11 cellular contexts compared by ENCODE assay signal in genomic region chr12:7639571-7640122, GRCh38. TPM values are rescaled to one million over a fixed set of nuclear protein-coding genes. Genes with fewer than 3 reads are reported as not detected.
DNase-seq lines count a peak whose midpoint lies in the region; ATAC-seq, FAIRE-seq and TF ChIP-seq lines count a peak whose summit lies in the region.
"Not testable (repeated sequence)": the region's sequence is repeated elsewhere in the genome, so short reads cannot be mapped to it uniquely, and the experiment has no call there.
"Had no signal": no experiment of that assay in that cellular context is flagged by ENCODE, and none has a peak within 500 bp of the region (broad histone marks: within the 10 kb centered on the region; RNA-seq: fewer than 3 reads in every experiment).

No MANE protein-coding gene starts in this region.

- POLR2A ChIA-PET in WTC11 (lab: Charles Lee): interaction anchor here (0.6 kb wide), 1 partner anchor 293 kb away, joined by 4 read pairs; no protein-coding TSS in a partner anchor
- POLR2A ChIA-PET in endothelial cell of umbilical vein (lab: Charles Lee): not testable (repeated sequence)

- not testable (repeated sequence) for H3K9me1 ChIP-seq in endothelial cell of umbilical vein (replicated peaks; ENCODE audit: control insufficient read depth, extremely low read depth, insufficient read depth, low read length); keratinocyte (ENCODE audit: control insufficient read depth, extremely low read depth, insufficient read depth, low read length)

- not testable (repeated sequence) for ATAC-seq in WTC11

- H3K27ac ChIP-seq in ACC112 (ENCODE audit: low read depth, low read length); endothelial cell of umbilical vein (ENCODE audit: insufficient read depth, low read depth, low read length); keratinocyte (ENCODE audit: control insufficient read depth, insufficient read depth, low read length): not testable (repeated sequence)
- H3K27ac ChIP-seq in substantia nigra (ENCODE audit: low read depth, low read length, poor library complexity, severe bottlenecking): peak overlapping the region; percentile 30

- not testable (repeated sequence) for H3K9me3 ChIP-seq in endothelial cell of umbilical vein (replicated peaks; ENCODE audit: control insufficient read depth, insufficient read depth, low read length); keratinocyte (ENCODE audit: control insufficient read depth, low read depth, low read length)

- dilution Hi-C loops in endothelial cell of umbilical vein (cut with MboI; ENCODE audit: extremely low pct_ligation_motif_present, low sequenced_read_pairs); keratinocyte (cut with MboI; ENCODE audit: extremely low pct_ligation_motif_present, low sequenced_read_pairs): not testable (repeated sequence)

- CTCF ChIA-PET in WTC11 (lab: Charles Lee) (interaction anchor here (0.6 to 1.2 kb wide), 3 partner anchors 21 to 615 kb away, joined by 3 to 4 read pairs (median 4); no protein-coding TSS in a partner anchor), endothelial cell of umbilical vein (lab: Charles Lee) (interaction anchor here (1.0 to 2.1 kb wide), 10 partner anchors 8 to 497 kb away, joined by 3 to 10 read pairs (median 4); no protein-coding TSS in a partner anchor)

- H3K9ac ChIP-seq in endothelial cell of umbilical vein (replicated peaks; ENCODE audit: extremely low read depth, insufficient read depth, low read length); keratinocyte (ENCODE audit: control insufficient read depth, extremely low read depth, insufficient read depth, low read length): not testable (repeated sequence)

- not testable (repeated sequence) for H4K20me1 ChIP-seq in endothelial cell of umbilical vein (replicated peaks; ENCODE audit: control insufficient read depth, extremely low read depth, insufficient read depth, low read length); keratinocyte (ENCODE audit: control insufficient read depth, extremely low read depth, insufficient read depth, low read length)

- H3K79me2 ChIP-seq in ACC112 (ENCODE audit: control insufficient read depth, insufficient read depth, low read length, unreplicated experiment); endothelial cell of umbilical vein (ENCODE audit: control insufficient read depth, insufficient read depth, low read length); keratinocyte (ENCODE audit: control insufficient read depth, insufficient read depth, low read length): not testable (repeated sequence)

- DNase-seq in HFFc6; WTC11 (ENCODE audit: low spot score); endothelial cell of umbilical vein (ENCODE audit: low read depth, low spot score); keratinocyte (ENCODE audit: low read depth, low spot score); progenitor cell of endocrine pancreas (ENCODE audit: low spot score, unreplicated experiment); substantia nigra (lab: John Stamatoyannopoulos, UW): not testable (repeated sequence)

- H3K4me3 ChIP-seq in ACC112 (ENCODE audit: low read depth, low read length) (peak overlapping the region; percentile 58), endothelial cell of umbilical vein (replicated peaks in 1 of 3; ENCODE audit: insufficient read depth in 1 of 3, low read depth in 1 of 3, low read length in 3 of 3) (peak overlapping the region in 1 of 3 experiments; percentile 16)
- not testable (repeated sequence) for H3K4me3 ChIP-seq in keratinocyte (ENCODE audit: control insufficient read depth in 2 of 3, extremely low read depth in 1 of 3, insufficient read depth in 2 of 3, low read depth in 1 of 3, low read length in 3 of 3)

- H2AFZ ChIP-seq in ACC112 (ENCODE audit: low read length, unreplicated experiment); keratinocyte (ENCODE audit: control insufficient read depth, low read length): not testable (repeated sequence)
- H2AFZ ChIP-seq in endothelial cell of umbilical vein (ENCODE audit: low read depth, low read length): peak overlapping the region; percentile 48

- H3K4me3 Mint-ChIP-seq in HFFc6 (peak overlapping the region; percentile 69), WTC11 (peak overlapping the region; percentile 42), progenitor cell of endocrine pancreas (ENCODE audit: low read depth) (peak overlapping the region; percentile 2)
- peak overlapping the region; percentile 86 for H3K4me3 Mint-ChIP-seq in activated naive CD8-positive, alpha-beta T cell

- intact Hi-C loops in endothelial cell of umbilical vein (cut with micrococcal nuclease): loop anchor here (2.0 to 10.0 kb wide), 2 partner anchors 265 to 1025 kb away; no protein-coding TSS in a partner anchor

- H3K27ac Mint-ChIP-seq in HFFc6, progenitor cell of endocrine pancreas: not testable (repeated sequence)
- 0 out of 2 replicates have a peak overlapping the region, but pooled peaks have one; percentile 3 for H3K27ac Mint-ChIP-seq in WTC11
- H3K27ac Mint-ChIP-seq in activated naive CD8-positive, alpha-beta T cell: peak overlapping the region; percentile 84

- TF ChIP-seq CTCF in HFFc6 (IDR thresholded peaks at IDR 0.05); WTC11 (IDR thresholded peaks at IDR 0.05); endothelial cell of umbilical vein (IDR thresholded peaks at IDR 0.05; ENCODE audit: extremely low read depth in 1 of 2, insufficient read depth in 1 of 2, low read depth in 1 of 2, low read length in 2 of 2); keratinocyte (optimal IDR thresholded peaks at IDR 0.05 in 1 of 3, IDR thresholded peaks at IDR 0.05 in 1 of 3, conservative IDR thresholded peaks at IDR 0.05 in 1 of 3; ENCODE audit: extremely low read depth in 1 of 3, insufficient read depth in 2 of 3, low read length in 3 of 3); progenitor cell of endocrine pancreas (IDR thresholded peaks at IDR 0.05; ENCODE audit: unreplicated experiment): not testable (repeated sequence)

- not testable (repeated sequence) for H3K36me3 Mint-ChIP-seq in HFFc6 (ENCODE audit: low read depth); WTC11; activated naive CD8-positive, alpha-beta T cell; progenitor cell of endocrine pancreas (ENCODE audit: insufficient read depth)

- H3K36me3 ChIP-seq in ACC112 (ENCODE audit: insufficient read depth, low read length); endothelial cell of umbilical vein (ENCODE audit: control insufficient read depth in 2 of 2, extremely low read depth in 1 of 2, insufficient read depth in 2 of 2, low read length in 2 of 2); keratinocyte (ENCODE audit: control insufficient read depth in 2 of 2, extremely low read depth in 1 of 2, insufficient read depth in 2 of 2, low read length in 2 of 2): not testable (repeated sequence)

- H3K27me3 Mint-ChIP-seq in HFFc6 (ENCODE audit: insufficient read depth); WTC11 (ENCODE audit: low read depth); activated naive CD8-positive, alpha-beta T cell; progenitor cell of endocrine pancreas: not testable (repeated sequence)

- BruUV-seq in endothelial cell of umbilical vein (replicated peaks; lab: Mats Ljungman, UMichigan): not testable (repeated sequence)

- not testable (repeated sequence) for FAIRE-seq in endothelial cell of umbilical vein (lab: Jason Lieb, UNC); keratinocyte (lab: Jason Lieb, UNC)

- H3K4me1 Mint-ChIP-seq in HFFc6 (ENCODE audit: low read depth) (peaks cover 13% of the 10 kb centered on the region), WTC11 (peaks cover 55% of the 10 kb centered on the region)
- H3K4me1 Mint-ChIP-seq in activated naive CD8-positive, alpha-beta T cell (ENCODE audit: low read depth): peaks cover 34% of the 10 kb centered on the region
- H3K4me1 Mint-ChIP-seq in progenitor cell of endocrine pancreas (ENCODE audit: low read depth): not testable (repeated sequence)

- TF ChIP-seq POLR2A in endothelial cell of umbilical vein (IDR thresholded peaks at IDR 0.05; ENCODE audit: low read depth, low read length): not testable (repeated sequence)

- H3K4me2 ChIP-seq in endothelial cell of umbilical vein (ENCODE audit: insufficient read depth, low read length): not testable (repeated sequence)
- H3K4me2 ChIP-seq in keratinocyte (ENCODE audit: control insufficient read depth, extremely low read depth, insufficient read depth, low read depth, low read length): peak overlapping the region; percentile 27

- H3K27me3 ChIP-seq in ACC112 (ENCODE audit: insufficient read depth, low read length); endothelial cell of umbilical vein (ENCODE audit: control insufficient read depth in 2 of 2, insufficient read depth in 2 of 2, low read length in 2 of 2); keratinocyte (ENCODE audit: control insufficient read depth, extremely low read depth, insufficient read depth, low read length): not testable (repeated sequence)

- H3K4me1 ChIP-seq in ACC112 (ENCODE audit: control insufficient read depth, insufficient read depth, low read length, unreplicated experiment); endothelial cell of umbilical vein (ENCODE audit: control insufficient read depth, extremely low read depth, insufficient read depth, low read length); keratinocyte (ENCODE audit: control insufficient read depth, extremely low read depth, insufficient read depth, low read length): not testable (repeated sequence)

- H3K9me3 Mint-ChIP-seq in HFFc6; WTC11; activated naive CD8-positive, alpha-beta T cell (ENCODE audit: low read depth); progenitor cell of endocrine pancreas (ENCODE audit: low read depth): not testable (repeated sequence)

RNA-seq across cellular contexts. Expression of gene APOBEC1, which starts 26.1 kb away (rescaled TPM):
- total RNA-seq in HFFc6 (2021; fragmentation: NEBNext Ultra II Directional; extraction: Animal tissue kit (Norgen Biotek cat#: 25700)): not detected
- total RNA-seq in WTC11 (2021) (not detected in 3 replicates), endothelial cell of umbilical vein (not detected in 2 replicates), progenitor cell of endocrine pancreas (not detected in 2 replicates)
- polyA plus RNA-seq in endothelial cell of umbilical vein (not detected in 2 replicates), keratinocyte (not detected in 3 replicates)
- not detected in 2 replicates for polyA plus RNA-seq in endothelial cell of umbilical vein (2011; cell fraction: cytosol; rRNA removed)
- not detected in 2 replicates for polyA plus RNA-seq in endothelial cell of umbilical vein (2011; cell fraction: nucleus; rRNA removed)
- polyA plus RNA-seq in endothelial cell of umbilical vein (2012): not detected in 2 replicates
- polyA minus RNA-seq in endothelial cell of umbilical vein (not detected in 2 replicates), keratinocyte (not detected in 3 replicates)
- not detected for polyA minus RNA-seq in endothelial cell of umbilical vein (2011; cell fraction: cytosol; rRNA and poly(A)+ RNA removed)
- polyA minus RNA-seq in endothelial cell of umbilical vein (2011; cell fraction: nucleus; rRNA and poly(A)+ RNA removed): not detected in 2 replicates
- polyA plus RNA-seq in keratinocyte (2011; ENCODE audit: low read depth): not detected
- not detected in 2 replicates for polyA plus RNA-seq in keratinocyte (2011; cell fraction: cytosol; rRNA removed)
- not detected in 2 replicates for polyA plus RNA-seq in keratinocyte (2011; cell fraction: nucleus; rRNA removed)
- polyA plus RNA-seq in keratinocyte (2012; ENCODE audit: low replicate concordance): not detected in 2 replicates
- not detected for polyA minus RNA-seq in keratinocyte (2011; cell fraction: cytosol; rRNA and poly(A)+ RNA removed)
- polyA minus RNA-seq in keratinocyte (2011; cell fraction: nucleus; rRNA and poly(A)+ RNA removed): not detected in 2 replicates
- total RNA-seq: Caco-2, dermis microvascular lymphatic vessel endothelial cell, lung had no signal
- polyA plus RNA-seq: lung had no signal

RNA-seq across cellular contexts. Expression of gene GDF3, which starts 55.9 kb away (rescaled TPM):
- not detected for total RNA-seq in HFFc6 (2021; fragmentation: NEBNext Ultra II Directional; extraction: Animal tissue kit (Norgen Biotek cat#: 25700))
- total RNA-seq in WTC11 (2021): 34.4 to 42.0 TPM (median 38.2 TPM) in 3 replicates
- total RNA-seq in endothelial cell of umbilical vein: 4.1 and 5.0 TPM in 2 replicates
- polyA plus RNA-seq in endothelial cell of umbilical vein: 3.1 and 3.2 TPM in 2 replicates
- polyA plus RNA-seq in endothelial cell of umbilical vein (2011; cell fraction: cytosol; rRNA removed): 3.3 and 3.7 TPM in 2 replicates
- 1.7 and 3.0 TPM in 2 replicates for polyA plus RNA-seq in endothelial cell of umbilical vein (2011; cell fraction: nucleus; rRNA removed)
- 4.7 and 5.0 TPM in 2 replicates for polyA plus RNA-seq in endothelial cell of umbilical vein (2012)
- 1.7 and 3.4 TPM in 2 replicates for polyA minus RNA-seq in endothelial cell of umbilical vein
- not detected for polyA minus RNA-seq in endothelial cell of umbilical vein (2011; cell fraction: cytosol; rRNA and poly(A)+ RNA removed)
- 1.2 and 1.5 TPM in 2 replicates for polyA minus RNA-seq in endothelial cell of umbilical vein (2011; cell fraction: nucleus; rRNA and poly(A)+ RNA removed)
- polyA plus RNA-seq in keratinocyte: not detected in 3 replicates
- polyA plus RNA-seq in keratinocyte (2011; ENCODE audit: low read depth): not detected
- polyA plus RNA-seq in keratinocyte (2011; cell fraction: cytosol; rRNA removed): not detected in 2 replicates
- polyA plus RNA-seq in keratinocyte (2011; cell fraction: nucleus; rRNA removed): not detected in 2 replicates
- not detected in 2 replicates for polyA plus RNA-seq in keratinocyte (2012; ENCODE audit: low replicate concordance)
- polyA minus RNA-seq in keratinocyte: not detected in 3 replicates
- not detected for polyA minus RNA-seq in keratinocyte (2011; cell fraction: cytosol; rRNA and poly(A)+ RNA removed)
- not detected in 2 replicates for polyA minus RNA-seq in keratinocyte (2011; cell fraction: nucleus; rRNA and poly(A)+ RNA removed)
- not detected in 2 replicates for total RNA-seq in progenitor cell of endocrine pancreas
- total RNA-seq: lung had no signal

Comparison
In these comparisons a context has a peak if more than half of its experiments do, and no peak if none do; other contexts are left out.
1. H3K4me3 Mint-ChIP-seq: peak in every context shown above with its lines; median percentile 86 in activated naive CD8-positive, alpha-beta T cell; 69 in HFFc6; 42 in WTC11; 2 in progenitor cell of endocrine pancreas.